8 cellular contexts compared by ENCODE assay signal in genomic region chr5:141001854-141002666, GRCh38. TPM values are rescaled to one million over a fixed set of nuclear protein-coding genes. Genes with fewer than 3 reads are reported as not detected.
A peak's percentile ranks its signal among the peaks of the same experiment; 100 is the strongest.
DNase-seq lines count a peak whose midpoint lies in the region; ATAC-seq and TF ChIP-seq lines count a peak whose summit lies in the region.

No MANE protein-coding gene starts in this region.

- no peak for TF ChIP-seq CTCF in CD8-positive, alpha-beta T cell (IDR thresholded peaks at IDR 0.05)

- POLR2A ChIA-PET in CD8-positive, alpha-beta T cell (lab: Charles Lee), result no interaction called here

- peaks cover 52% of the 10 kb centered on the region for H3K27me3 Mint-ChIP-seq in CD8-positive, alpha-beta T cell (ENCODE audit: low read depth)

- no peak overlapping the region for H3K4me3 ChIP-seq in CD8-positive, alpha-beta T cell (ENCODE audit: low read depth, low read length)
- peak overlapping the region; percentile 35 to 54 for H3K4me3 ChIP-seq in muscle layer of duodenum (ENCODE audit: low read depth in 1 of 2, low read length in 2 of 2)

- peaks cover 5% of the 10 kb centered on the region for H3K4me1 ChIP-seq in CD8-positive, alpha-beta T cell (ENCODE audit: insufficient read depth, low read length)
- H3K4me1 ChIP-seq in muscle layer of duodenum (ENCODE audit: control insufficient read depth in 1 of 2, insufficient read depth in 2 of 2, low read length in 2 of 2), result peaks cover 0 to 8% of the 10 kb centered on the region in 2 donors

- no peak for DNase-seq in CD8-positive, alpha-beta T cell
- DNase-seq in NCI-H146 (lab: John Stamatoyannopoulos, UW), result peak; percentile 76
- peak; percentile 50 for DNase-seq in cerebellum (ENCODE audit: low spot score)
- no peak for DNase-seq in HCEC 1CT
- no peak for DNase-seq in T-helper 9 cell
- DNase-seq in NCI-H1694 (lab: John Stamatoyannopoulos, UW), result no peak
- DNase-seq in dedifferentiated amniotic fluid mesenchymal stem cell (ENCODE audit: extremely low spot score), result no peak

- no peaks in the 10 kb centered on the region for H3K9me3 Mint-ChIP-seq in CD8-positive, alpha-beta T cell

- CTCF ChIA-PET in CD8-positive, alpha-beta T cell (lab: Charles Lee), result no interaction called here

- H3K9me3 ChIP-seq in CD8-positive, alpha-beta T cell (ENCODE audit: low read length), result no peaks in the 10 kb centered on the region
- H3K9me3 ChIP-seq in muscle layer of duodenum (ENCODE audit: control insufficient read depth in 1 of 2, low read length in 2 of 2), result no peaks in the 10 kb centered on the region

- peaks cover 8% of the 10 kb centered on the region for H3K4me1 Mint-ChIP-seq in CD8-positive, alpha-beta T cell (ENCODE audit: low read depth)

- no peaks in the 10 kb centered on the region for H3K27me3 ChIP-seq in CD8-positive, alpha-beta T cell (ENCODE audit: insufficient read depth, low read length)
- peaks cover 5% of the 10 kb centered on the region for H3K27me3 ChIP-seq in muscle layer of duodenum (ENCODE audit: low read depth, low read length)

- ATAC-seq in CD8-positive, alpha-beta T cell, result no peak

- intact Hi-C loops in CD8-positive, alpha-beta T cell (cut with DNase I, micrococcal nuclease), result no loop called here

- H3K27ac ChIP-seq in CD8-positive, alpha-beta T cell (ENCODE audit: low read depth, low read length), result no peak overlapping the region
- no peak overlapping the region for H3K27ac ChIP-seq in muscle layer of duodenum (ENCODE audit: low read length)

- peak overlapping the region; percentile 22 for H3K4me3 Mint-ChIP-seq in CD8-positive, alpha-beta T cell

- H3K36me3 ChIP-seq in CD8-positive, alpha-beta T cell (ENCODE audit: insufficient read depth, low read length), result no peaks in the 10 kb centered on the region
- no peaks in the 10 kb centered on the region for H3K36me3 ChIP-seq in muscle layer of duodenum (ENCODE audit: control insufficient read depth in 1 of 2, insufficient read depth in 2 of 2, low read length in 2 of 2)

- H3K27ac Mint-ChIP-seq in CD8-positive, alpha-beta T cell, result no peak overlapping the region

- no peaks in the 10 kb centered on the region for H3K36me3 Mint-ChIP-seq in CD8-positive, alpha-beta T cell

RNA-seq across cellular contexts. Expression of gene PCDHAC2, which starts 35.8 kb away (rescaled TPM):
- total RNA-seq in CD8-positive, alpha-beta T cell, result not detected
- 34.8 TPM for total RNA-seq in cerebellum

RNA-seq across cellular contexts. Expression of gene PCDHB1, which starts 49.1 kb away (rescaled TPM):
- total RNA-seq in CD8-positive, alpha-beta T cell, result not detected
- total RNA-seq in cerebellum, result 0.09 TPM

Comparison
In these comparisons a context has a peak if more than half of its experiments do, and no peak if none do; other contexts are left out.
1. DNase-seq: peak in NCI-H146 (single experiment) and cerebellum (single experiment); none in CD8-positive, alpha-beta T cell (0 of 7), HCEC 1CT (single experiment), T-helper 9 cell (single experiment), NCI-H1694 (single experiment) and dedifferentiated amniotic fluid mesenchymal stem cell (single experiment).
2. RNA of gene PCDHAC2, which starts 35.8 kb away (total RNA-seq): 34.8 TPM in cerebellum (single experiment); not detected in CD8-positive, alpha-beta T cell; every median in the first group is over 10 times any median in the second.